In genomic region chr12:104136577-104136976, GRCh38 we compare ENCODE assay signal across 8 cellular contexts. TPM values are rescaled to one million over a fixed set of nuclear protein-coding genes. Genes with fewer than 3 reads are reported as not detected.
DNase-seq lines count a peak whose midpoint lies in the region; ATAC-seq and TF ChIP-seq lines count a peak whose summit lies in the region.

No MANE protein-coding gene starts in this region.

- intact Hi-C loops in transverse colon (cut with DNase I; ENCODE audit: low total_unique reads) = no loop called here

- H3K9me3 Mint-ChIP-seq in activated T-cell treated with anti-CD3 and anti-CD28 coated beads, Interleukin-2, amount 50 U/mL, for 72 hours = no peaks in the 10 kb centered on the region
- no peaks in the 10 kb centered on the region for H3K9me3 Mint-ChIP-seq in activated naive CD8-positive, alpha-beta T cell treated with anti-CD3 and anti-CD28 coated beads, Interleukin-2, amount 50 U/mL, for 24 hours

- H3K4me1 ChIP-seq in transverse colon = peaks cover 8 to 40% (median 35%) of the 10 kb centered on the region in 4 donors

- H3K4me1 Mint-ChIP-seq in activated T-cell treated with anti-CD3 and anti-CD28 coated beads, Interleukin-2, amount 50 U/mL, for 72 hours (ENCODE audit: low read depth) = peaks cover 31% of the 10 kb centered on the region
- H3K4me1 Mint-ChIP-seq in activated naive CD8-positive, alpha-beta T cell treated with anti-CD3 and anti-CD28 coated beads, Interleukin-2, amount 50 U/mL, for 24 hours = peaks cover 19% of the 10 kb centered on the region

- no peaks in the 10 kb centered on the region for H3K27me3 Mint-ChIP-seq in activated T-cell treated with anti-CD3 and anti-CD28 coated beads, Interleukin-2, amount 50 U/mL, for 72 hours (ENCODE audit: low read depth)
- peaks cover 2% of the 10 kb centered on the region for H3K27me3 Mint-ChIP-seq in activated naive CD8-positive, alpha-beta T cell treated with anti-CD3 and anti-CD28 coated beads, Interleukin-2, amount 50 U/mL, for 24 hours

- H3K4me3 Mint-ChIP-seq in activated T-cell treated with anti-CD3 and anti-CD28 coated beads, Interleukin-2, amount 50 U/mL, for 72 hours = peak overlapping the region; percentile 84 to 85
- peak overlapping the region; percentile 86 for H3K4me3 Mint-ChIP-seq in activated naive CD8-positive, alpha-beta T cell treated with anti-CD3 and anti-CD28 coated beads, Interleukin-2, amount 50 U/mL, for 24 hours

- in situ Hi-C loops in transverse colon (cut with MboI; ENCODE audit: low pct_ligation_motif_present in 1 of 4, low pct_unique_long_range_greater_than_20kb in 1 of 4, low sequenced_read_pairs in 3 of 4) = no loop called here

- H3K4me3 ChIP-seq in transverse colon = peak overlapping the region in 3 of 4 donors; percentile 64 to 80 (median 68)

- peak overlapping the region; percentile 82 for H3K27ac Mint-ChIP-seq in activated T-cell treated with anti-CD3 and anti-CD28 coated beads, Interleukin-2, amount 50 U/mL, for 72 hours
- H3K27ac Mint-ChIP-seq in activated naive CD8-positive, alpha-beta T cell treated with anti-CD3 and anti-CD28 coated beads, Interleukin-2, amount 50 U/mL, for 24 hours = peak overlapping the region; percentile 91

- no peak for DNase-seq in activated T-cell treated with anti-CD3 and anti-CD28 coated beads, Interleukin-2, amount 50 U/mL, for 72 hours
- DNase-seq in activated T-cell treated with anti-CD3 and anti-CD28 coated beads for 4 hours (no peak), left kidney (ENCODE audit: low read depth, low spot score) (peak; percentile 36), transverse colon (no peak), GM19240 (ENCODE audit: insufficient read length, low spot score) (no peak), NCI-H345 (lab: John Stamatoyannopoulos, UW) (no peak), HuH-7.5 (ENCODE audit: low spot score) (no peak)
- DNase-seq in activated naive CD8-positive, alpha-beta T cell treated with anti-CD3 and anti-CD28 coated beads, Interleukin-2, amount 50 U/mL, for 24 hours = no peak

- no peaks in the 10 kb centered on the region for H3K9me3 ChIP-seq in transverse colon

- no peak for TF ChIP-seq CTCF in transverse colon (IDR thresholded peaks at IDR 0.05)

- H3K27me3 ChIP-seq in transverse colon = no peaks in the 10 kb centered on the region

- no peak for TF ChIP-seq EP300 in transverse colon (IDR thresholded peaks at IDR 0.05; ENCODE audit: low read depth)

- no peaks in the 10 kb centered on the region for H3K36me3 ChIP-seq in transverse colon

- H3K36me3 Mint-ChIP-seq in activated T-cell treated with anti-CD3 and anti-CD28 coated beads, Interleukin-2, amount 50 U/mL, for 72 hours (ENCODE audit: insufficient read depth in 2 of 2) = peaks cover 3 to 4% of the 10 kb centered on the region in 2 donors
- H3K36me3 Mint-ChIP-seq in activated naive CD8-positive, alpha-beta T cell treated with anti-CD3 and anti-CD28 coated beads, Interleukin-2, amount 50 U/mL, for 24 hours (ENCODE audit: low read depth) = peaks cover 10% of the 10 kb centered on the region

- H3K27ac ChIP-seq in transverse colon = peak overlapping the region; percentile 90 to 96 (median 92)

- no peak for ATAC-seq in activated T-cell treated with anti-CD3 and anti-CD28 coated beads, Interleukin-2, amount 50 U/mL, for 72 hours (replicated peaks in 1 of 2)
- ATAC-seq in activated naive CD8-positive, alpha-beta T cell treated with anti-CD3 and anti-CD28 coated beads, Interleukin-2, amount 50 U/mL, for 24 hours = no peak

- TF ChIP-seq POLR2A in transverse colon (IDR thresholded peaks at IDR 0.05) = no peak

RNA-seq across cellular contexts. Expression of gene NFYB, which starts 1.4 kb away (rescaled TPM):
- 10 to 100 TPM; 30.2 to 30.8 TPM for total RNA-seq in activated T-cell treated with anti-CD3 and anti-CD28 coated beads, Interleukin-2, amount 50 U/mL, for 72 hours
- 10 to 100 TPM in 3 of 4 donors, 1 to 10 TPM in 1; 9.4 to 26.0 (median 18.8) TPM for total RNA-seq in transverse colon
